Comparison of ENCODE assay signal across 8 cellular contexts in genomic region chr9:101449071-101449721, GRCh38. TPM values are rescaled to one million over a fixed set of nuclear protein-coding genes. Genes with fewer than 3 reads are reported as not detected.
DNase-seq lines count a peak whose midpoint lies in the region; ATAC-seq lines count a peak whose summit lies in the region.

No MANE protein-coding gene starts in this region.

- H3K4me3 ChIP-seq in mesodermal cell (ENCODE audit: extremely low read depth, insufficient read depth, low read length, poor library complexity, severe bottlenecking) = peak overlapping the region; percentile 53

- WGBS in mesodermal cell (ENCODE audit: insufficient coverage in 2 of 2), 2 experiments = 3 to 4% methylated on average over 32 to 38 of the region's 40 CpGs

- H3K4me1 ChIP-seq in mesodermal cell (ENCODE audit: control insufficient read depth, insufficient read depth, low read length, poor library complexity, severe bottlenecking) = no peaks in the 10 kb centered on the region

- DNase-seq in COR-L47 (lab: John Stamatoyannopoulos, UW) = peak; percentile 85
- peak; percentile 45 for DNase-seq in NCI-H82 treated with DMSO at 0.1 percent for 48 hours (lab: John Stamatoyannopoulos, UW; ENCODE audit: unreplicated experiment)
- peak; percentile 9 for DNase-seq in activated T-cell treated with anti-CD3 and anti-CD28 coated beads for 4 hours
- DNase-seq in epidermal melanocyte (ENCODE audit: insufficient read length, low spot score) = peak; percentile 70
- peak; percentile 3 to 17 for DNase-seq in stimulated activated CD8-positive, alpha-beta memory T cell treated with anti-CD3 and anti-CD28 coated beads, Interleukin-4, amount 100 ng/mL, for 1 hour (ENCODE audit: low read depth in 2 of 2, low spot score in 1 of 2)

- ATAC-seq in GM19468 (IDR thresholded peaks at IDR 0.05; ENCODE audit: extremely low read depth, unreplicated experiment) = peak; percentile 90
- peak; percentile 97 for ATAC-seq in HG03571 (IDR thresholded peaks at IDR 0.05; ENCODE audit: unreplicated experiment)

- H3K27ac ChIP-seq in mesodermal cell (ENCODE audit: low read depth, low read length, severe bottlenecking) = no peak overlapping the region

- H3K36me3 ChIP-seq in mesodermal cell (ENCODE audit: control insufficient read depth, insufficient read depth, low read length) = no peaks in the 10 kb centered on the region

- H3K9me3 ChIP-seq in mesodermal cell (ENCODE audit: control insufficient read depth, low read length) = no peaks in the 10 kb centered on the region

RNA-seq across cellular contexts. Expression of gene ALDOB, which starts 13.6 kb away (rescaled TPM):
- polyA plus RNA-seq in mesodermal cell (2013, experiment 1 of 2) = not detected
- polyA plus RNA-seq in mesodermal cell (2013, experiment 2 of 2) = not detected

RNA-seq across cellular contexts. Expression of gene ZNF189, which starts 50.5 kb away (rescaled TPM):
- 13.6 TPM for polyA plus RNA-seq in mesodermal cell (2013, experiment 1 of 2)
- polyA plus RNA-seq in mesodermal cell (2013, experiment 2 of 2) = 13.6 TPM

RNA-seq across cellular contexts. Expression of gene MRPL50, which starts 50.8 kb away (rescaled TPM):
- polyA plus RNA-seq in mesodermal cell (2013, experiment 1 of 2) = 15.2 TPM
- 16.6 TPM for polyA plus RNA-seq in mesodermal cell (2013, experiment 2 of 2)

Comparison
In these comparisons a context has a peak if more than half of its experiments do, and no peak if none do; other contexts are left out.
1. DNase-seq: peak in every context shown above with its lines; median percentile 85 in COR-L47; 70 in epidermal melanocyte; 45 in NCI-H82 treated with DMSO at 0.1 percent for 48 hours; 10 in stimulated activated CD8-positive, alpha-beta memory T cell treated with anti-CD3 and anti-CD28 coated beads, Interleukin-4, amount 100 ng/mL, for 1 hour; 9 in activated T-cell treated with anti-CD3 and anti-CD28 coated beads for 4 hours.